Comparison of ENCODE assay signal across 8 cellular contexts in the genomic region with DNA sequence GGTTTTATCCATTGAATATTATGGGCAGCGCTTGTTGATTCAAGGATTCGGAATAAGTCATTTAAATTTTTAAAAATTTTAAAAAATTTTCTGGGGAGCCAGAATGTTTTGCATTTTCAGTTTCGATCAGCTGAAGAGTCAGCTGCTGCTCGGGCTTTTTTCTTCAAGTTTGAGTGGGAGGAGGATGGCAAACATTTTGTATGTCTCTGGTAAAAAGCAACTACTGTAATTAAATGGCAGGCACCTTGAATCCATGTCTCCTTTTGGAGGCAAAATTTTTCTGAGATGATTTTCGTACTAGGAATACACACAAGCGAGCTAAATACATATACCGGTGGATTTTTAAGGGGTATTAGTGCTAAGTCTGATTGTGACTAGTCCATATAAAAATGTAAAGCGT. TPM values are rescaled to one million over a fixed set of nuclear protein-coding genes. Genes with fewer than 3 reads are reported as not detected.
DNase-seq lines count a peak whose midpoint lies in the region; ATAC-seq and TF ChIP-seq lines count a peak whose summit lies in the region.

No MANE protein-coding gene starts in this region.

- peaks cover 0 to 5% (median 4%) of the 10 kb centered on the region in 5 donors for H3K36me3 Mint-ChIP-seq in naive thymus-derived CD4-positive, alpha-beta T cell

- H3K9me3 Mint-ChIP-seq in naive thymus-derived CD4-positive, alpha-beta T cell: no peaks in the 10 kb centered on the region

- peak overlapping the region; percentile 93 to 99 (median 98) for H3K4me3 Mint-ChIP-seq in naive thymus-derived CD4-positive, alpha-beta T cell

- POLR2A ChIA-PET in naive thymus-derived CD4-positive, alpha-beta T cell (lab: Charles Lee): interaction anchor here (0.7 to 4.4 kb wide), 14 partner anchors 14 to 927 kb away, joined by 3 to 72 read pairs (median 4); a partner anchor contains a TSS

- peak overlapping the region; percentile 99 for H3K4me3 ChIP-seq in SK-N-MC
- H3K4me3 ChIP-seq in ectodermal cell (ENCODE audit: insufficient read depth, low read depth, low read length): peak overlapping the region; percentile 94
- H3K4me3 ChIP-seq in naive thymus-derived CD4-positive, alpha-beta T cell (ENCODE audit: low read length): peak overlapping the region; percentile 88

- CTCF ChIA-PET in naive thymus-derived CD4-positive, alpha-beta T cell (lab: Charles Lee): interaction anchor here (0.5 kb wide), 1 partner anchor 11 kb away, joined by 3 read pairs; no protein-coding TSS in a partner anchor

- H3K27ac ChIP-seq in 22Rv1: peak overlapping the region; percentile 98
- H3K27ac ChIP-seq in SK-N-MC: peak overlapping the region; percentile 91; the same call in 1 of the 2 replicates
- no peak overlapping the region for H3K27ac ChIP-seq in ectodermal cell (ENCODE audit: insufficient read depth, low read depth, low read length, poor library complexity, severe bottlenecking)
- peak overlapping the region; percentile 94 for H3K27ac ChIP-seq in naive thymus-derived CD4-positive, alpha-beta T cell (ENCODE audit: low read depth, low read length)

- TF ChIP-seq POLR2A in GM18505 (IDR thresholded peaks at IDR 0.05; ENCODE audit: borderline replicate concordance, extremely low read depth, insufficient read depth, insufficient read length): peak; percentile 28

- no peak for TF ChIP-seq CTCF in 22Rv1 (IDR thresholded peaks at IDR 0.05)

- H3K4me1 Mint-ChIP-seq in naive thymus-derived CD4-positive, alpha-beta T cell: peaks cover 16 to 46% (median 43%) of the 10 kb centered on the region in 7 donors

- DNase-seq in SK-N-MC (ENCODE audit: low read depth, low spot score): no peak
- DNase-seq in naive thymus-derived CD4-positive, alpha-beta T cell: peak in 5 of 9 donors; percentile 37 to 53 (median 51)
- DNase-seq in NCI-H345 treated with DMSO at 0.1 percent for 48 hours (lab: John Stamatoyannopoulos, UW; ENCODE audit: unreplicated experiment): no peak
- no peak for DNase-seq in DMS153 (lab: John Stamatoyannopoulos, UW)

- intact Hi-C loops in naive thymus-derived CD4-positive, alpha-beta T cell (cut with micrococcal nuclease): loop anchor here in 1 of 2 donors (2.0 to 10.0 kb wide), 2 partner anchors 38 to 886 kb away; no protein-coding TSS in a partner anchor

- no peaks in the 10 kb centered on the region for H3K27me3 Mint-ChIP-seq in naive thymus-derived CD4-positive, alpha-beta T cell

- peak overlapping the region; percentile 97 to 99 (median 99) for H3K27ac Mint-ChIP-seq in naive thymus-derived CD4-positive, alpha-beta T cell

- H3K4me1 ChIP-seq in ectodermal cell (ENCODE audit: control insufficient read depth, insufficient read depth, low read length): no peaks in the 10 kb centered on the region
- peaks cover 13 to 17% of the 10 kb centered on the region in 2 donors for H3K4me1 ChIP-seq in naive thymus-derived CD4-positive, alpha-beta T cell (ENCODE audit: control insufficient read depth in 2 of 2, insufficient read depth in 2 of 2, low read length in 2 of 2)

- peak; percentile 27 for ATAC-seq in GM18505 (IDR thresholded peaks at IDR 0.05; ENCODE audit: unreplicated experiment)
- ATAC-seq in HG03045 (IDR thresholded peaks at IDR 0.05; ENCODE audit: unreplicated experiment): peak; percentile 16
- no peak for ATAC-seq in naive thymus-derived CD4-positive, alpha-beta T cell

- H3K36me3 ChIP-seq in SK-N-MC (ENCODE audit: insufficient read depth, low read length) (peaks cover 23% of the 10 kb centered on the region), ectodermal cell (ENCODE audit: control insufficient read depth, insufficient read depth, low read length) (peaks cover 14% of the 10 kb centered on the region)
- peaks cover 0 to 11% (median 0%) of the 10 kb centered on the region in 3 experiments for H3K36me3 ChIP-seq in naive thymus-derived CD4-positive, alpha-beta T cell (ENCODE audit: control insufficient read depth in 2 of 3, insufficient read depth in 3 of 3, low read length in 3 of 3)

- H3K9me3 ChIP-seq in SK-N-MC (ENCODE audit: low read depth, low read length): no peaks in the 10 kb centered on the region
- H3K9me3 ChIP-seq in ectodermal cell (ENCODE audit: control insufficient read depth, low read length): no peaks in the 10 kb centered on the region
- no peaks in the 10 kb centered on the region for H3K9me3 ChIP-seq in naive thymus-derived CD4-positive, alpha-beta T cell (ENCODE audit: control insufficient read depth in 2 of 3, low read length in 3 of 3)

- WGBS in ectodermal cell, 2 experiments: 0 to 1% methylated on average over 8 of the region's 8 CpGs

- peak overlapping the region; percentile 90 for H3K9ac ChIP-seq in SK-N-MC (ENCODE audit: insufficient read length)

- no peaks in the 10 kb centered on the region for H3K27me3 ChIP-seq in ectodermal cell (ENCODE audit: control insufficient read depth, insufficient read depth, low read length, poor library complexity, severe bottlenecking)
- H3K27me3 ChIP-seq in naive thymus-derived CD4-positive, alpha-beta T cell (ENCODE audit: control insufficient read depth in 2 of 2, insufficient read depth in 2 of 2, low read length in 2 of 2): no peaks in the 10 kb centered on the region

RNA-seq across cellular contexts. Expression of a gene that starts 0.6 kb away (rescaled TPM):
- polyA plus RNA-seq in ectodermal cell (2013, experiment 1 of 4): 34.8 TPM
- polyA plus RNA-seq in ectodermal cell (2013, experiment 2 of 4): 39.9 TPM
- 33.8 TPM for polyA plus RNA-seq in ectodermal cell (2013, experiment 3 of 4)
- polyA plus RNA-seq in ectodermal cell (2013, experiment 4 of 4): 35.3 TPM
- 10 to 100 TPM; 28.9 to 40.2 (median 34.7) TPM for total RNA-seq in naive thymus-derived CD4-positive, alpha-beta T cell
- 10 to 100 TPM; 19.4 to 21.9 TPM for polyA plus RNA-seq in naive thymus-derived CD4-positive, alpha-beta T cell

Comparison
In these comparisons a context has a peak if more than half of its experiments do, and no peak if none do; other contexts are left out.
1. DNase-seq: peak in naive thymus-derived CD4-positive, alpha-beta T cell (5 of 9); none in SK-N-MC (single experiment), NCI-H345 treated with DMSO at 0.1 percent for 48 hours (single experiment) and DMS153 (single experiment).
2. Peak in every context shown above with its lines, with median percentiles within 50 percentile points of each other: H3K4me3 ChIP-seq.